8 cellular contexts compared by ENCODE assay signal in the genomic region with DNA sequence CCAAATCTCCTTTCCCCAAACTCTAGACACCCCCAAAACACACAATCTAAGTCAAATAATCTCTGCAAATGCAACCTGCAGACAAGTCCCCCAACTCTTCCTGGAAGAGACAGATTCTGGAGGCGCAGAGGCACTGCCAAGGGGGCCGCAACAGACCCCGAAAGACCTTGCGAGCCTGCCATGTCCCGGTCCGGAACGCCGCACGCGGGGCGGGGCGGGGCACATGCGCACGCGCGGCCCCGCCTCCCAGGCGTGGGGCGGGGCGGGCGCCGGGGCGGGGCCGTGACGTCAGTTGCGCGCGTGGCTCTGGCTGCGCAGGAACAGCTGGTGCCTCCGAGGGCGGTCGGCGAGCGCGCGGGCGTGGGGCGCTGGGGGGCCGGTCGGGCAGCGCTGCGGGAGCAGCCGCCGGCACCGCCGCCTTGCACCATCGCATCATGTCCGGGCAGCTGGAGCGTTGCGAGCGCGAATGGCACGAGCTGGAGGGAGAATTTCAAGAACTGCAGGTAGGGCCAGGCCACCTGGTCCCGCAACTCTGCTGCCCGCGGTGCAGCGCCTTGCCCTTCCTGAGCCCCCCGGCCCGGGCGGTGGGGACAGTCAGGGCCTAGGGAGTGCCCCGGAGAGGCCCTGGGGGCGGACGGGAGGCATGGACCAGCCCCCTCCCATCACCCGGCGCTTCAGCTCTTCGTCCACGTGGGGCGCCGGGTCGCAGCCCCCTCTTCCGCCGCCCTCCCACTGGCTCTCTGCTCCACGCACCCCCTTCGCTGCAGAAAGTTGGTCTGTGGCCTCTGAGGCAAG. TPM values are rescaled to one million over a fixed set of nuclear protein-coding genes. Genes with fewer than 3 reads are reported as not detected.
DNase-seq lines count a peak whose midpoint lies in the region; ATAC-seq and TF ChIP-seq lines count a peak whose summit lies in the region.

Gene TMEM120B (plus strand): TSS at position 291 of the 795 bp plus-strand sequence. CDS start 144 bp downstream, at position 435.

- H3K27ac ChIP-seq in C4-2B (peak within 1 kb of the TSS; percentile 86), epithelial cell of prostate (peak within 1 kb of the TSS; percentile 54)

- TF ChIP-seq CTCF in C4-2B (conservative IDR thresholded peaks at IDR 0.05) = no peak

- DNase-seq in NOMO-1 treated with DMSO at 0.1 percent for 48 hours (lab: John Stamatoyannopoulos, UW; ENCODE audit: unreplicated experiment) (peak; percentile 52), activated T-cell treated with anti-CD3 and anti-CD28 coated beads for 1 hour (ENCODE audit: low read depth) (peak; percentile 80), epithelial cell of prostate (ENCODE audit: low read depth, low spot score) (no peak), mucosa of gallbladder (ENCODE audit: low spot score) (peak; percentile 86)
- DNase-seq in stimulated activated CD8-positive, alpha-beta memory T cell treated with anti-CD3 and anti-CD28 coated beads, Interleukin-4, amount 100 ng/mL, for 48 hours = peak; percentile 88

- ATAC-seq in GM19025 (IDR thresholded peaks at IDR 0.05; ENCODE audit: low read depth, unreplicated experiment) (peak; percentile 83), HG03196 (IDR thresholded peaks at IDR 0.05; ENCODE audit: unreplicated experiment) (peak; percentile 70)

RNA-seq across cellular contexts. Expression of gene TMEM120B, which starts in this region (rescaled TPM):
- total RNA-seq in mucosa of gallbladder = 11.6 TPM
